16 cellular contexts compared by ENCODE assay signal in genomic region chr2:62794791-62795190, GRCh38.
A peak's percentile ranks its signal among the peaks of the same experiment; 100 is the strongest.
DNase-seq lines count a peak whose midpoint lies in the region; ATAC-seq, FAIRE-seq and TF ChIP-seq lines count a peak whose summit lies in the region.
"Had no signal": no experiment of that assay in that cellular context is flagged by ENCODE, and none has a peak within 500 bp of the region (broad histone marks: within the 10 kb centered on the region; RNA-seq: fewer than 3 reads in every experiment).

No MANE protein-coding gene starts in this region.

- ATAC-seq in left lung = peak; percentile 37
- ATAC-seq in right cardiac atrium = no peak
- ATAC-seq: Right ventricle myocardium inferior; stimulated activated naive CD8-positive, alpha-beta T cell treated with anti-CD3 and anti-CD28 coated beads, Interleukin-15, Interleukin-2, amounts not matched to agents 100 U/mL and 50 U/mL, for 24 hours had no signal

- H3K27me3 ChIP-seq in bronchial epithelial cell (ENCODE audit: control insufficient read depth, insufficient read depth, low read length) = no peaks in the 10 kb centered on the region
- H3K27me3 ChIP-seq in left lung = no peaks in the 10 kb centered on the region
- H3K27me3 ChIP-seq in right cardiac atrium (ENCODE audit: control insufficient read depth, insufficient read depth) = no peaks in the 10 kb centered on the region
- H3K27me3 ChIP-seq: ascending aorta, neutrophil had no signal

- in situ Hi-C loops in GM13976 (cut with MboI; ENCODE audit: low sequenced_read_pairs, unreplicated experiment) = loop anchor here (25.0 kb wide), 2 partner anchors 243 to 693 kb away; no protein-coding TSS in a partner anchor

- H3K27ac ChIP-seq in left lung (no peak overlapping the region), right cardiac atrium (ENCODE audit: low read length) (no peak overlapping the region)
- H3K27ac ChIP-seq: ascending aorta, HL-60, neutrophil had no signal

- intact Hi-C loops in left lung (cut with DNase I) (no loop called here), Calu3 (cut with micrococcal nuclease; ENCODE audit: unreplicated experiment) (no loop called here), right cardiac atrium (cut with DNase I) (no loop called here)

- WGBS in right cardiac atrium = 39% methylated on average over 2 of the region's 2 CpGs

- H3K9me3 ChIP-seq in left lung = no peaks in the 10 kb centered on the region
- H3K9me3 ChIP-seq in right cardiac atrium (ENCODE audit: control insufficient read depth, low read length) = no peaks in the 10 kb centered on the region
- H3K9me3 ChIP-seq: ascending aorta, neutrophil had no signal

- no peaks in the 10 kb centered on the region for H3K36me3 Mint-ChIP-seq in Calu3 (ENCODE audit: insufficient read depth, unreplicated experiment)

- peak; percentile 73 for DNase-seq in EH (ENCODE audit: low read depth)
- peak; percentile 41 for DNase-seq in NCI-H2029 treated with DMSO at 0.1 percent for 48 hours (lab: John Stamatoyannopoulos, UW)
- peak; percentile 90 for DNase-seq in bronchial epithelial cell (ENCODE audit: low read depth)
- no peak for DNase-seq in left lung
- DNase-seq in GM13976 (ENCODE audit: low spot score) = no peak
- no peak for DNase-seq in Calu3
- DNase-seq in right cardiac atrium = no peak
- DNase-seq in MV-4-11 (lab: John Stamatoyannopoulos, UW) = no peak
- DNase-seq: activated T-cell treated with anti-CD3 and anti-CD28 coated beads for 4 hours; DND-41; NCI-H1436 treated with DMSO at 0.1 percent for 48 hours; stimulated activated naive CD8-positive, alpha-beta T cell treated with anti-CD3 and anti-CD28 coated beads, Interleukin-15, Interleukin-2, amounts not matched to agents 100 U/mL and 50 U/mL, for 24 hours had no signal

- TF ChIP-seq CTCF in bronchial epithelial cell (IDR thresholded peaks at IDR 0.05; ENCODE audit: insufficient read depth, low read length, severe bottlenecking) = no peak
- no peak for TF ChIP-seq CTCF in left lung (IDR thresholded peaks at IDR 0.05)
- TF ChIP-seq CTCF in GM13976 (IDR thresholded peaks at IDR 0.05; ENCODE audit: borderline replicate concordance, control extremely low read depth, extremely low read depth, insufficient read depth, missing control alignments) = no peak
- TF ChIP-seq CTCF in Calu3 (IDR thresholded peaks at IDR 0.05; ENCODE audit: unreplicated experiment) = no peak

- peaks cover 0 to 5% of the 10 kb centered on the region in 2 donors for H3K4me1 ChIP-seq in left lung
- no peaks in the 10 kb centered on the region for H3K4me1 ChIP-seq in right cardiac atrium (ENCODE audit: control insufficient read depth, insufficient read depth, low read length)

- CTCF ChIA-PET in Calu3 (lab: Charles Lee) = no interaction called here

- no peaks in the 10 kb centered on the region for H3K9me3 Mint-ChIP-seq in Calu3 (ENCODE audit: low read depth, unreplicated experiment)

- H3K4me3 ChIP-seq in bronchial epithelial cell (ENCODE audit: low read depth, low read length) = no peak overlapping the region
- no peak overlapping the region for H3K4me3 ChIP-seq in left lung
- H3K4me3 ChIP-seq in right cardiac atrium (ENCODE audit: low read length) = no peak overlapping the region
- H3K4me3 ChIP-seq: ascending aorta had no signal

- H3K36me3 ChIP-seq in bronchial epithelial cell (ENCODE audit: control insufficient read depth, insufficient read depth, low read length) = peaks cover under 1% of the 10 kb centered on the region
- no peaks in the 10 kb centered on the region for H3K36me3 ChIP-seq in left lung
- H3K36me3 ChIP-seq: ascending aorta, neutrophil had no signal

- no peaks in the 10 kb centered on the region for H3K27me3 Mint-ChIP-seq in Calu3 (ENCODE audit: unreplicated experiment)

- H3K27ac Mint-ChIP-seq in Calu3 (ENCODE audit: unreplicated experiment) = no peak overlapping the region

- no peak overlapping the region for H3K4me3 Mint-ChIP-seq in Calu3 (ENCODE audit: low read depth, unreplicated experiment)

- no TSS peak for BruUV-seq in Calu3 (replicated peaks; lab: Mats Ljungman, UMichigan)

- FAIRE-seq in bronchial epithelial cell (lab: Jason Lieb, UNC) = no peak

- peaks cover 38% of the 10 kb centered on the region for H3K4me1 Mint-ChIP-seq in Calu3 (ENCODE audit: low read depth, unreplicated experiment)

Comparison
In these comparisons a context has a peak if more than half of its experiments do, and no peak if none do; other contexts are left out.
1. DNase-seq: peak in EH (single experiment), NCI-H2029 treated with DMSO at 0.1 percent for 48 hours (single experiment) and bronchial epithelial cell (single experiment); none in left lung (0 of 2), GM13976 (single experiment), Calu3 (single experiment), right cardiac atrium (0 of 3) and MV-4-11 (single experiment).